Comparison of ENCODE assay signal across 15 cellular contexts in the genomic region with DNA sequence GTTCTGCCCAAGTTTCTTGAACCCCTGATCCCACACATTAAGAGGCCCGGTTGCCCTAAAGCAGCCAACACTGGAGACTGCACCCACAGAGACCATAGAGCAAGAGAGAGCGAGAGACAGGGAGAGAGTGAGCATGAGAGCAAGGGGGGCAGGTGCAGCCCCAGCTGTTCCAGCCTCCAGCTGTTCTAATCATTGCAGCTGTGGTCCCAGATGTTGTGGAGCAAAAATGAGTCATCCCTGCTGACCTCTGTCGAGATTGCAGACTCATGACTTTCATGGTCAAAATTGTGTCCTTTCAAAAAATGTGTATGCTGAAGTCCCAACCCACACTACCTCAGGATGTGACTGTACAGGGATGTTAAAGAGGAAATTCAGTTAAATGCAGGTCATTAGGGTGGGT.
"Had no signal": no experiment of that assay in that cellular context is flagged by ENCODE, and none has a peak within 500 bp of the region (broad histone marks: within the 10 kb centered on the region; RNA-seq: fewer than 3 reads in every experiment).

No MANE protein-coding gene starts in this region.

- DNase-seq: activated CD4-positive, alpha-beta T cell treated with anti-CD3 and anti-CD28 coated beads, Interleukin-2, amount 50 U/mL, for 1 hour; activated effector memory CD4-positive, alpha-beta T cell treated with Interleukin-2 at 50 U/mL for 16 hours; activated T-cell treated with anti-CD3 and anti-CD28 coated beads, Interleukin-2, amount 50 U/mL, for 1 hour; amygdala; endodermal cell; foreskin melanocyte; kidney glomerular epithelial cell; lower lobe of right lung; naive thymus-derived CD8-positive, alpha-beta T cell; stimulated activated naive CD4-positive, alpha-beta T cell treated with Interleukin-2 at 50 U/mL for 16 hours; T-helper 2 cell had no signal

- H3K36me3 ChIP-seq: breast epithelium, lower lobe of right lung had no signal

- H3K4me1 Mint-ChIP-seq: naive thymus-derived CD8-positive, alpha-beta T cell had no signal

- H3K9me3 Mint-ChIP-seq: activated naive CD4-positive, alpha-beta T cell treated with anti-CD3 and anti-CD28 coated beads, Interleukin-2, amount 50 U/mL, for 72 hours had no signal

- H3K36me3 Mint-ChIP-seq: activated naive CD4-positive, alpha-beta T cell treated with anti-CD3 and anti-CD28 coated beads, Interleukin-2, amount 50 U/mL, for 72 hours had no signal

- H3K27ac Mint-ChIP-seq: endodermal cell; naive thymus-derived CD8-positive, alpha-beta T cell; progenitor cell of endocrine pancreas had no signal

- H3K9me3 ChIP-seq: breast epithelium, lower lobe of right lung had no signal

- H3K4me1 ChIP-seq: breast epithelium, lower lobe of right lung had no signal

- H3K4me3 ChIP-seq: breast epithelium, lower lobe of right lung had no signal

- H3K4me3 Mint-ChIP-seq: endodermal cell; naive thymus-derived CD8-positive, alpha-beta T cell had no signal

- H3K27ac ChIP-seq: breast epithelium, lower lobe of right lung had no signal

- ATAC-seq: activated naive CD4-positive, alpha-beta T cell treated with anti-CD3 and anti-CD28 coated beads, Interleukin-2, amount 50 U/mL, for 72 hours; lower lobe of right lung; naive thymus-derived CD8-positive, alpha-beta T cell; sciatic nerve had no signal
